In genomic region chr3:157103280-157103679, GRCh38 we compare ENCODE assay signal across 9 cellular contexts. TPM values are rescaled to one million over a fixed set of nuclear protein-coding genes. Genes with fewer than 3 reads are reported as not detected.
A peak's percentile ranks its signal among the peaks of the same experiment; 100 is the strongest.
DNase-seq lines count a peak whose midpoint lies in the region; ATAC-seq lines count a peak whose summit lies in the region.
"Had no signal": no experiment of that assay in that cellular context is flagged by ENCODE, and none has a peak within 500 bp of the region (broad histone marks: within the 10 kb centered on the region; RNA-seq: fewer than 3 reads in every experiment).

No MANE protein-coding gene starts in this region.

- H3K27me3 ChIP-seq in CD8-positive, alpha-beta memory T cell (ENCODE audit: insufficient read depth, low read length, poor library complexity, severe bottlenecking): no peaks in the 10 kb centered on the region

- H3K36me3 ChIP-seq in CD8-positive, alpha-beta memory T cell (ENCODE audit: insufficient read depth, low read length): no peaks in the 10 kb centered on the region

- peak overlapping the region in 1 of 7 donors; percentile 24 for H3K4me3 Mint-ChIP-seq in CD8-positive, alpha-beta memory T cell
- no peak overlapping the region for H3K4me3 Mint-ChIP-seq in T-helper 1 cell treated with Interleukin-12 subunit alpha and Interleukin-12 subunit beta and Interleukin-4 antibody, amounts not matched to agents 30 μg/mL and 1 μg/mL, for 36 hours
- H3K4me3 Mint-ChIP-seq: activated naive CD8-positive, alpha-beta T cell had no signal

- H3K27ac ChIP-seq in CD8-positive, alpha-beta memory T cell (ENCODE audit: low read depth, low read length): no peak overlapping the region

- H3K36me3 Mint-ChIP-seq in CD8-positive, alpha-beta memory T cell: no peaks in the 10 kb centered on the region
- H3K36me3 Mint-ChIP-seq in T-helper 1 cell treated with Interleukin-12 subunit alpha and Interleukin-12 subunit beta and Interleukin-4 antibody, amounts not matched to agents 30 μg/mL and 1 μg/mL, for 36 hours (ENCODE audit: low read depth): peaks cover 10% of the 10 kb centered on the region

- POLR2A ChIA-PET in CD8-positive, alpha-beta memory T cell (lab: Charles Lee): no interaction called here

- no peaks in the 10 kb centered on the region for H3K27me3 Mint-ChIP-seq in CD8-positive, alpha-beta memory T cell
- H3K27me3 Mint-ChIP-seq in T-helper 1 cell treated with Interleukin-12 subunit alpha and Interleukin-12 subunit beta and Interleukin-4 antibody, amounts not matched to agents 30 μg/mL and 1 μg/mL, for 36 hours (ENCODE audit: low read depth): no peaks in the 10 kb centered on the region
- H3K27me3 Mint-ChIP-seq: activated naive CD8-positive, alpha-beta T cell had no signal

- H3K4me1 ChIP-seq in CD8-positive, alpha-beta memory T cell (ENCODE audit: insufficient read depth, low read length): peaks cover 16% of the 10 kb centered on the region

- CTCF ChIA-PET in CD8-positive, alpha-beta memory T cell (lab: Charles Lee): interaction anchor here (1.2 to 3.2 kb wide), 3 partner anchors 14 to 30 kb away, joined by 3 to 14 read pairs (median 3); no protein-coding TSS in a partner anchor

- no peaks in the 10 kb centered on the region for H3K9me3 Mint-ChIP-seq in CD8-positive, alpha-beta memory T cell
- H3K9me3 Mint-ChIP-seq in T-helper 1 cell treated with Interleukin-12 subunit alpha and Interleukin-12 subunit beta and Interleukin-4 antibody, amounts not matched to agents 30 μg/mL and 1 μg/mL, for 36 hours: no peaks in the 10 kb centered on the region

- DNase-seq in CD8-positive, alpha-beta memory T cell: no peak
- no peak for DNase-seq in superior temporal gyrus (ENCODE audit: extremely low spot score)
- DNase-seq in NCI-H2171 treated with DMSO at 0.1 percent for 48 hours (lab: John Stamatoyannopoulos, UW): no peak
- no peak for DNase-seq in NCI-H2107 treated with DMSO at 0.1 percent for 48 hours (lab: John Stamatoyannopoulos, UW; ENCODE audit: unreplicated experiment)
- DNase-seq in NCI-H748 (lab: John Stamatoyannopoulos, UW; ENCODE audit: unreplicated experiment): no peak

- H3K9me3 ChIP-seq in CD8-positive, alpha-beta memory T cell (ENCODE audit: low read length): no peaks in the 10 kb centered on the region

- ATAC-seq in GM19035 (IDR thresholded peaks at IDR 0.05; ENCODE audit: unreplicated experiment): peak; percentile 91
- ATAC-seq in HG02943 (IDR thresholded peaks at IDR 0.05; ENCODE audit: low read depth, unreplicated experiment): peak; percentile 92

- peak overlapping the region; percentile 38 to 83 (median 68) for H3K27ac Mint-ChIP-seq in CD8-positive, alpha-beta memory T cell
- peak overlapping the region; percentile 89 for H3K27ac Mint-ChIP-seq in T-helper 1 cell treated with Interleukin-12 subunit alpha and Interleukin-12 subunit beta and Interleukin-4 antibody, amounts not matched to agents 30 μg/mL and 1 μg/mL, for 36 hours
- H3K27ac Mint-ChIP-seq: activated naive CD8-positive, alpha-beta T cell had no signal

- H3K4me1 Mint-ChIP-seq in CD8-positive, alpha-beta memory T cell: peaks cover 25 to 33% (median 30%) of the 10 kb centered on the region in 3 donors
- peaks cover 52% of the 10 kb centered on the region for H3K4me1 Mint-ChIP-seq in T-helper 1 cell treated with Interleukin-12 subunit alpha and Interleukin-12 subunit beta and Interleukin-4 antibody, amounts not matched to agents 30 μg/mL and 1 μg/mL, for 36 hours (ENCODE audit: low read depth)

- no peak overlapping the region for H3K4me3 ChIP-seq in CD8-positive, alpha-beta memory T cell (ENCODE audit: low read length)

RNA-seq across cellular contexts. Expression of gene CCNL1, which starts 56.7 kb away (rescaled TPM):
- 100 to 1,000 TPM; 125 to 126 TPM for total RNA-seq in CD8-positive, alpha-beta memory T cell
- 62.1 TPM for polyA plus RNA-seq in CD8-positive, alpha-beta memory T cell
